Comparison of ENCODE assay signal across 10 cellular contexts in the genomic region with DNA sequence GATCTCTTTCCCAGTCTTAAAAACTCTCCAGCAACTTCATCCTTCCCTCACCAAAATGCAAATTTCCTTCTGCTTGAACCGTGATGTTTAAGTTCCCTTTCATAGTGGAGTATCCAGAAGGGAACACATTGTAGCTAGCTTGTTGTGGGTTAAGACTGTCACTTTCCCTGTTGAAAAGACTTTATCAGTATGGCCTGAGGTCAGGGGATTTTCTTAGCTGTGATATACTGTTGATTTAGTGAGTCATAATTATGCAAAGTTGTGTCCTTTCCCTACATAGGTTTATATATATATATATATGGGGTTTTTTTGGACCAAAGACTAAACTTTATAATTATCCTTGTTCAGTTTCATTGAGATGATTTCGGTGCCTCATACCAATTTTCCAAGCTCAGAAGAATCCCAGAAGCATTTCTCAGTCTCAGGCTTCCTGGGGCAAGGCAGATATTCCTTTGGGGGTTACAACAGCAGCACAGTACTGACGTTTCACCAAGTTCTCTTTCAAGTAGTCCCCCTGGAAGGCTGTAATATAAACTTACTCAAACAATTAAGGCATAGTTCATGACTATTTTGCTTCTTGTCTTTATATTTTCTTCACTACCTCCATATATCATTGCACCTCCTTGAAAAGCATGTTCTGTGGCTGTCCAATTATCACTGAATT. TPM values are rescaled to one million over a fixed set of nuclear protein-coding genes. Genes with fewer than 3 reads are reported as not detected.
A peak's percentile ranks its signal among the peaks of the same experiment; 100 is the strongest.
DNase-seq lines count a peak whose midpoint lies in the region; ATAC-seq and FAIRE-seq lines count a peak whose summit lies in the region.
"Had no signal": no experiment of that assay in that cellular context is flagged by ENCODE, and none has a peak within 500 bp of the region (broad histone marks: within the 10 kb centered on the region; RNA-seq: fewer than 3 reads in every experiment).

No MANE protein-coding gene starts in this region.

- H3K27ac ChIP-seq in ACC112 (ENCODE audit: low read depth, low read length), result peak overlapping the region; percentile 65
- H3K27ac ChIP-seq in aorta (ENCODE audit: low read depth in 1 of 2, low read length in 2 of 2), result no peak overlapping the region
- H3K27ac ChIP-seq: ascending aorta had no signal

- H3K36me3 ChIP-seq in ACC112 (ENCODE audit: insufficient read depth, low read length), result no peaks in the 10 kb centered on the region; the same call in 1 of the 2 replicates
- no peaks in the 10 kb centered on the region for H3K36me3 ChIP-seq in aorta (ENCODE audit: control insufficient read depth in 1 of 2, insufficient read depth in 2 of 2, low read length in 1 of 2)

- no peak for FAIRE-seq in frontal cortex (lab: Jason Lieb, UNC)

- no peaks in the 10 kb centered on the region for H3K27me3 ChIP-seq in ACC112 (ENCODE audit: insufficient read depth, low read length)
- H3K27me3 ChIP-seq in aorta (ENCODE audit: control insufficient read depth in 1 of 2, insufficient read depth in 2 of 2, low read length in 1 of 2), result no peaks in the 10 kb centered on the region
- H3K27me3 ChIP-seq: ascending aorta had no signal

- WGBS in aorta, 2 donors, result 21 to 25% methylated on average over 3 of the region's 3 CpGs

- H2AFZ ChIP-seq in ACC112 (ENCODE audit: low read length, unreplicated experiment), result no peak overlapping the region

- ATAC-seq in aorta (ENCODE audit: low FRiP score), result no peak

- DNase-seq in HCEC 1CT, result peak; percentile 27
- no peak for DNase-seq in immature natural killer cell
- no peak for DNase-seq in activated effector memory CD4-positive, alpha-beta T cell treated with anti-CD3 and anti-CD28 coated beads, Interleukin-2, amount 50 U/mL, for 16 hours
- DNase-seq in aorta, result no peak
- DNase-seq in NCI-H1436 treated with DMSO at 0.1 percent for 48 hours (lab: John Stamatoyannopoulos, UW), result no peak
- no peak for DNase-seq in frontal cortex (ENCODE audit: low spot score in 2 of 2)
- DNase-seq: NCI-H510A had no signal

- H3K36me3 Mint-ChIP-seq in activated naive CD8-positive, alpha-beta T cell, result peaks cover 2% of the 10 kb centered on the region
- peaks cover 0 to 5% (median 0%) of the 10 kb centered on the region in 3 donors for H3K36me3 Mint-ChIP-seq in immature natural killer cell

- intact Hi-C loops in aorta (cut with DNase I), result no loop called here

- H3K4me3 ChIP-seq in ACC112 (ENCODE audit: low read depth, low read length) (no peak overlapping the region), aorta (ENCODE audit: low read length in 2 of 2) (no peak overlapping the region)
- H3K4me3 ChIP-seq: ascending aorta had no signal

- H3K27me3 Mint-ChIP-seq in activated naive CD8-positive, alpha-beta T cell, result no peaks in the 10 kb centered on the region
- H3K27me3 Mint-ChIP-seq in immature natural killer cell (ENCODE audit: low read depth in 3 of 3), result peaks cover 0 to 6% (median 2%) of the 10 kb centered on the region in 3 donors

- no peaks in the 10 kb centered on the region for H3K9me3 ChIP-seq in aorta (ENCODE audit: control insufficient read depth, low read length)
- H3K9me3 ChIP-seq: ascending aorta had no signal

- H3K4me3 Mint-ChIP-seq in activated naive CD8-positive, alpha-beta T cell, result no peak overlapping the region
- H3K4me3 Mint-ChIP-seq in immature natural killer cell, result no peak overlapping the region

- H3K27ac Mint-ChIP-seq in activated naive CD8-positive, alpha-beta T cell, result peak overlapping the region; percentile 86
- H3K27ac Mint-ChIP-seq in immature natural killer cell, result peak overlapping the region; percentile 12 to 65 (median 19)

- peaks cover 25% of the 10 kb centered on the region for H3K4me1 Mint-ChIP-seq in activated naive CD8-positive, alpha-beta T cell (ENCODE audit: low read depth)
- peaks cover 15 to 25% of the 10 kb centered on the region in 2 donors for H3K4me1 Mint-ChIP-seq in immature natural killer cell

- peaks cover 11% of the 10 kb centered on the region for H3K79me2 ChIP-seq in ACC112 (ENCODE audit: control insufficient read depth, insufficient read depth, low read length, unreplicated experiment)

- peaks cover 17% of the 10 kb centered on the region for H3K4me1 ChIP-seq in ACC112 (ENCODE audit: control insufficient read depth, insufficient read depth, low read length, unreplicated experiment)
- H3K4me1 ChIP-seq in aorta (ENCODE audit: control insufficient read depth in 1 of 2, insufficient read depth in 2 of 2, low read length in 2 of 2), result no peaks in the 10 kb centered on the region
- H3K4me1 ChIP-seq: ascending aorta had no signal

- H3K9me3 Mint-ChIP-seq in activated naive CD8-positive, alpha-beta T cell (ENCODE audit: low read depth), result no peaks in the 10 kb centered on the region
- H3K9me3 Mint-ChIP-seq in immature natural killer cell, result no peaks in the 10 kb centered on the region

RNA-seq across cellular contexts. Expression of a gene that starts 35.7 kb away (rescaled TPM):
- polyA plus RNA-seq in immature natural killer cell (under 1 TPM in 1 of 3 donors, not detected in 2; 0.45 TPM), aorta (1 to 10 TPM in 1 of 2 donors, under 1 TPM in 1; 0.03 to 2.3 TPM)
- total RNA-seq in aorta (under 1 TPM; 0.36 to 0.60 TPM), frontal cortex (not detected)
- total RNA-seq: ascending aorta had no signal

RNA-seq across cellular contexts. Expression of a gene that starts 44.9 kb away (rescaled TPM):
- polyA plus RNA-seq in immature natural killer cell (10 to 100 TPM in 1 of 3 donors, 1 to 10 TPM in 2; 4.8 to 10.7 (median 9.0) TPM), aorta (1 to 10 TPM; 7.2 to 7.5 TPM)
- total RNA-seq in aorta (10 to 100 TPM; 13.6 to 28.4 TPM), frontal cortex (18.3 TPM)
